ENCODE assay signal across 11 cellular contexts in genomic region chr14:52352546-52352945, GRCh38. TPM values are rescaled to one million over a fixed set of nuclear protein-coding genes. Genes with fewer than 3 reads are reported as not detected.
A peak's percentile ranks its signal among the peaks of the same experiment; 100 is the strongest.
DNase-seq lines count a peak whose midpoint lies in the region; ATAC-seq and TF ChIP-seq lines count a peak whose summit lies in the region.
"Had no signal": no experiment of that assay in that cellular context is flagged by ENCODE, and none has a peak within 500 bp of the region (broad histone marks: within the 10 kb centered on the region; RNA-seq: fewer than 3 reads in every experiment).

No MANE protein-coding gene starts in this region.

- no peak overlapping the region for H2AFZ ChIP-seq in OCI-LY3 (ENCODE audit: low read depth, low read length)

- CTCF ChIA-PET in activated CD4-positive, alpha-beta T cell treated with anti-CD3 and anti-CD28 coated beads, Interleukin-2, amount 10 ng/mL, durations not matched to agents 7 days and 5 days (lab: Charles Lee): interaction anchor here (1.4 kb wide), 1 partner anchor 49 kb away, joined by 3 read pairs; no protein-coding TSS in a partner anchor

- peaks cover 19% of the 10 kb centered on the region for H3K4me1 ChIP-seq in OCI-LY3 (ENCODE audit: low read length)
- peaks cover 0 to 31% (median 18%) of the 10 kb centered on the region in 4 donors for H3K4me1 ChIP-seq in stomach

- H4K20me1 ChIP-seq in OCI-LY3 (ENCODE audit: insufficient read depth, low read length): peaks cover 23% of the 10 kb centered on the region

- H3K27me3 Mint-ChIP-seq in activated CD4-positive, alpha-beta T cell treated with anti-CD3 and anti-CD28 coated beads, Interleukin-2, amount 10 ng/mL, durations not matched to agents 7 days and 5 days: peaks cover 11% of the 10 kb centered on the region
- H3K27me3 Mint-ChIP-seq in progenitor cell of endocrine pancreas: no peaks in the 10 kb centered on the region

- peak overlapping the region; percentile 52 for H3K4me2 ChIP-seq in OCI-LY3 (ENCODE audit: low read length)

- H3K36me3 Mint-ChIP-seq in activated CD4-positive, alpha-beta T cell treated with anti-CD3 and anti-CD28 coated beads, Interleukin-2, amount 10 ng/mL, durations not matched to agents 7 days and 5 days (ENCODE audit: low read depth): peaks cover 40% of the 10 kb centered on the region
- H3K36me3 Mint-ChIP-seq in progenitor cell of endocrine pancreas (ENCODE audit: insufficient read depth): no peaks in the 10 kb centered on the region

- no peaks in the 10 kb centered on the region for H3K9me3 ChIP-seq in OCI-LY3 (ENCODE audit: insufficient read depth, low read length)
- H3K9me3 ChIP-seq in stomach: no peaks in the 10 kb centered on the region
- H3K9me3 ChIP-seq: mucosa of descending colon, tibial nerve had no signal

- no peaks in the 10 kb centered on the region for H3K79me2 ChIP-seq in OCI-LY3 (ENCODE audit: low read length)

- peaks cover 91% of the 10 kb centered on the region for H3K27me3 ChIP-seq in OCI-LY3 (ENCODE audit: low read depth, low read length)
- no peaks in the 10 kb centered on the region for H3K27me3 ChIP-seq in stomach
- H3K27me3 ChIP-seq: tibial nerve had no signal

- no peak for TF ChIP-seq POLR2A in stomach (IDR thresholded peaks at IDR 0.05)

- POLR2A ChIA-PET in activated CD4-positive, alpha-beta T cell treated with anti-CD3 and anti-CD28 coated beads, Interleukin-2, amount 10 ng/mL, durations not matched to agents 7 days and 5 days (lab: Charles Lee): no interaction called here

- TF ChIP-seq EP300 in stomach (IDR thresholded peaks at IDR 0.05): no peak

- 30 to 35% (median 32%) methylated on average over 4 of the region's 4 CpGs for WGBS in stomach, 5 donors

- H3K27ac Mint-ChIP-seq in activated CD4-positive, alpha-beta T cell treated with anti-CD3 and anti-CD28 coated beads, Interleukin-2, amount 10 ng/mL, durations not matched to agents 7 days and 5 days: peak overlapping the region; percentile 96
- no peak overlapping the region for H3K27ac Mint-ChIP-seq in progenitor cell of endocrine pancreas

- H3K36me3 ChIP-seq in OCI-LY3 (replicated peaks; ENCODE audit: low read depth, low read length) (no peaks in the 10 kb centered on the region), stomach (no peaks in the 10 kb centered on the region)
- H3K36me3 ChIP-seq: tibial nerve had no signal

- H3K9me3 Mint-ChIP-seq in activated CD4-positive, alpha-beta T cell treated with anti-CD3 and anti-CD28 coated beads, Interleukin-2, amount 10 ng/mL, durations not matched to agents 7 days and 5 days: peaks cover 22% of the 10 kb centered on the region
- no peaks in the 10 kb centered on the region for H3K9me3 Mint-ChIP-seq in progenitor cell of endocrine pancreas (ENCODE audit: low read depth)

- no peak overlapping the region for H3K4me3 ChIP-seq in OCI-LY3 (ENCODE audit: low read length)
- H3K4me3 ChIP-seq in fibroblast of pulmonary artery (replicated peaks; ENCODE audit: low read depth, low read length): no peak overlapping the region
- no peak overlapping the region for H3K4me3 ChIP-seq in stomach
- H3K4me3 ChIP-seq: mucosa of descending colon, tibial nerve had no signal

- TF ChIP-seq CTCF in OCI-LY3 (IDR thresholded peaks at IDR 0.05; ENCODE audit: low read depth, low read length): no peak
- TF ChIP-seq CTCF in fibroblast of pulmonary artery (IDR thresholded peaks at IDR 0.05; ENCODE audit: low read length, missing control alignments): no peak
- TF ChIP-seq CTCF in stomach (IDR thresholded peaks at IDR 0.05): no peak
- TF ChIP-seq CTCF in progenitor cell of endocrine pancreas (IDR thresholded peaks at IDR 0.05; ENCODE audit: unreplicated experiment): no peak

- no peak overlapping the region for H3K27ac ChIP-seq in OCI-LY3 (ENCODE audit: low read length)
- H3K27ac ChIP-seq in stomach: peak overlapping the region in 4 of 5 donors; percentile 73 to 83 (median 77)

- intact Hi-C loops in stomach (cut with DNase I; ENCODE audit: low total_unique reads) (no loop called here), left colon (cut with DNase I, micrococcal nuclease) (no loop called here)

- DNase-seq in activated CD4-positive, alpha-beta T cell treated with anti-CD3 and anti-CD28 coated beads, Interleukin-2, amount 10 ng/mL, durations not matched to agents 7 days and 5 days: peak; percentile 47
- no peak for DNase-seq in activated CD4-positive, alpha-beta T cell treated with anti-CD3 and anti-CD28 coated beads for 1 hour
- DNase-seq in fibroblast of pulmonary artery (ENCODE audit: low read depth) (peak; percentile 30), stomach (no peak), left colon (no peak), NCI-H2227 treated with DMSO at 0.1 percent for 48 hours (lab: John Stamatoyannopoulos, UW) (no peak), progenitor cell of endocrine pancreas (ENCODE audit: low spot score, unreplicated experiment) (no peak)
- DNase-seq: NCI-H345 had no signal

- ATAC-seq in left colon: no peak

- peak overlapping the region; percentile 65 for H3K4me3 Mint-ChIP-seq in activated CD4-positive, alpha-beta T cell treated with anti-CD3 and anti-CD28 coated beads, Interleukin-2, amount 10 ng/mL, durations not matched to agents 7 days and 5 days
- no peak overlapping the region for H3K4me3 Mint-ChIP-seq in progenitor cell of endocrine pancreas (ENCODE audit: low read depth)

- H3K4me1 Mint-ChIP-seq in activated CD4-positive, alpha-beta T cell treated with anti-CD3 and anti-CD28 coated beads, Interleukin-2, amount 10 ng/mL, durations not matched to agents 7 days and 5 days: peaks cover 74% of the 10 kb centered on the region
- H3K4me1 Mint-ChIP-seq in progenitor cell of endocrine pancreas (ENCODE audit: low read depth): peaks cover 17% of the 10 kb centered on the region

- H3K9ac ChIP-seq in OCI-LY3 (ENCODE audit: low read length): no peak overlapping the region

RNA-seq across cellular contexts. Expression of gene PTGER2, which starts 38.4 kb away (rescaled TPM):
- 10 to 100 TPM; 54.5 to 60.4 TPM for total RNA-seq in activated CD4-positive, alpha-beta T cell treated with anti-CD3 and anti-CD28 coated beads, Interleukin-2, amount 10 ng/mL, durations not matched to agents 7 days and 5 days
- total RNA-seq in stomach (10 to 100 TPM in 2 of 5 donors, 1 to 10 TPM in 3; 1.3 to 22.0 (median 8.3) TPM), left colon (1 to 10 TPM; 4.3 to 5.2 TPM), progenitor cell of endocrine pancreas (1.00 and 1.1 TPM in 2 replicates)
- polyA plus RNA-seq in stomach: 10 to 100 TPM in 2 of 3 donors, 1 to 10 TPM in 1; 5.3 to 20.6 (median 12.9) TPM

Comparison
In these comparisons a context has a peak if more than half of its experiments do, and no peak if none do; other contexts are left out.
1. DNase-seq: peak in activated CD4-positive, alpha-beta T cell treated with anti-CD3 and anti-CD28 coated beads, Interleukin-2, amount 10 ng/mL, durations not matched to agents 7 days and 5 days (single experiment) and fibroblast of pulmonary artery (single experiment); none in activated CD4-positive, alpha-beta T cell treated with anti-CD3 and anti-CD28 coated beads for 1 hour (single experiment), stomach (single experiment), left colon (0 of 2), NCI-H2227 treated with DMSO at 0.1 percent for 48 hours (single experiment) and progenitor cell of endocrine pancreas (single experiment).